In genomic region chr12:104641862-104642261, GRCh38 we compare ENCODE assay signal across 11 cellular contexts.
A peak's percentile ranks its signal among the peaks of the same experiment; 100 is the strongest.
DNase-seq lines count a peak whose midpoint lies in the region; ATAC-seq, FAIRE-seq and TF ChIP-seq lines count a peak whose summit lies in the region.
"Had no signal": no experiment of that assay in that cellular context is flagged by ENCODE, and none has a peak within 500 bp of the region (broad histone marks: within the 10 kb centered on the region; RNA-seq: fewer than 3 reads in every experiment).

No MANE protein-coding gene starts in this region.

- no peak for TF ChIP-seq POLR2A in GM12892 (IDR thresholded peaks at IDR 0.05; ENCODE audit: low read depth, low read length)

- no peak for DNase-seq in GM12892 (ENCODE audit: insufficient read length)
- DNase-seq in GM03348 (ENCODE audit: low spot score): no peak
- no peak for DNase-seq in stimulated activated CD4-positive, alpha-beta T cell treated with anti-CD3 and anti-CD28 coated beads, Interleukin-2, amount 100 ng/mL, for 24 hours
- DNase-seq in activated CD4-positive, CD25-positive, alpha-beta regulatory T cell treated with anti-CD3 and anti-CD28 coated beads, Interleukin-2, amount 50 U/mL, for 72 hours: no peak
- no peak for DNase-seq in activated CD8-positive, alpha-beta memory T cell treated with anti-CD3 and anti-CD28 coated beads for 24 hours
- DNase-seq: DMS79, gastrocnemius medialis had no signal

- peak; percentile 92 for FAIRE-seq in GM12892 (lab: Jason Lieb, UNC)

- no peaks in the 10 kb centered on the region for H3K27me3 Mint-ChIP-seq in dendritic cell treated with granulocyte-macrophage colony-stimulating factor and Interleukin-4, amounts not matched to agents 40 ng/mL and 50 ng/mL, for 4 days
- H3K27me3 Mint-ChIP-seq: T-cell had no signal

- H3K4me1 Mint-ChIP-seq in dendritic cell treated with granulocyte-macrophage colony-stimulating factor and Interleukin-4, amounts not matched to agents 40 ng/mL and 50 ng/mL, for 4 days (ENCODE audit: low read depth): peaks cover 85% of the 10 kb centered on the region

- H3K27ac Mint-ChIP-seq in dendritic cell treated with granulocyte-macrophage colony-stimulating factor and Interleukin-4, amounts not matched to agents 40 ng/mL and 50 ng/mL, for 4 days: peak overlapping the region; percentile 93

- no peak overlapping the region for H3K4me3 Mint-ChIP-seq in dendritic cell treated with granulocyte-macrophage colony-stimulating factor and Interleukin-4, amounts not matched to agents 40 ng/mL and 50 ng/mL, for 4 days
- H3K4me3 Mint-ChIP-seq: T-cell had no signal

- peak; percentile 77 for ATAC-seq in GM19468 (IDR thresholded peaks at IDR 0.05; ENCODE audit: extremely low read depth, unreplicated experiment)
- peak; percentile 94 for ATAC-seq in HG03135 (IDR thresholded peaks at IDR 0.05; ENCODE audit: unreplicated experiment)
- ATAC-seq: gastrocnemius medialis had no signal

- no peaks in the 10 kb centered on the region for H3K9me3 Mint-ChIP-seq in dendritic cell treated with granulocyte-macrophage colony-stimulating factor and Interleukin-4, amounts not matched to agents 40 ng/mL and 50 ng/mL, for 4 days

- H3K36me3 Mint-ChIP-seq in dendritic cell treated with granulocyte-macrophage colony-stimulating factor and Interleukin-4, amounts not matched to agents 40 ng/mL and 50 ng/mL, for 4 days (ENCODE audit: low read depth): peaks cover 40% of the 10 kb centered on the region

- intact Hi-C loops in dendritic cell treated with granulocyte-macrophage colony-stimulating factor and Interleukin-4, amounts not matched to agents 40 ng/mL and 50 ng/mL, for 4 days (cut with micrococcal nuclease): loop anchor here (2.0 to 5.0 kb wide), 5 partner anchors 29 to 355 kb away; partner anchors contain the start of gene CHST11
